In the genomic region with DNA sequence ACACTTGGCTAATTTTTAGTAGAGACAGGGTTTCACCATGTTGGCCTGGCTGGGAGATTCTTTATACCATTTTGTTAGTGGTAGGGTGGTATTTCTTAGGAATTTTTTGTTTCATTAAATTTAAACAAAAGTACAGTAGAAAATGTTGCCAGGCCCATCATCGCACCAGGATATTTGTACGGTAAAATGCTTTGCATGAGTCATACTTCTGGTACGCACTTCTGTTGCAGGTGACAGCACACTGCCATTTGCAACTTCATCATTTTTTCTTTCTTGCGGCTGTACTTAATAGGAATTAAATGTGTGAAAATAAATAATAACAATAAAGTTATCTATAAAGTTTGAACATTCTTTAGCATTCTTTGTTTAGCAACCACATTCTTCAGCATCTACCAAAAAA, we compare ENCODE assay signal across 20 cellular contexts.
"Had no signal": no experiment of that assay in that cellular context is flagged by ENCODE, and none has a peak within 500 bp of the region (broad histone marks: within the 10 kb centered on the region; RNA-seq: fewer than 3 reads in every experiment).

No MANE protein-coding gene starts in this region.

- H3K27me3 Mint-ChIP-seq: dendritic cell treated with granulocyte-macrophage colony-stimulating factor and Interleukin-4, amounts not matched to agents 40 ng/mL and 50 ng/mL, for 4 days; effector memory CD8-positive, alpha-beta T cell; naive B cell; progenitor cell of endocrine pancreas; stimulated activated naive CD8-positive, alpha-beta T cell treated with anti-CD3 and anti-CD28 coated beads, Interleukin-15, Interleukin-2, amounts not matched to agents 100 ng/mL and 50 ng/mL, for 24 hours had no signal

- H3K9me3 ChIP-seq: esophagus muscularis mucosa, gastrocnemius medialis, pancreas, right lobe of liver, tibial artery, upper lobe of right lung, vagina had no signal

- H3K4me3 Mint-ChIP-seq: dendritic cell treated with granulocyte-macrophage colony-stimulating factor and Interleukin-4, amounts not matched to agents 40 ng/mL and 50 ng/mL, for 4 days; effector memory CD8-positive, alpha-beta T cell; naive B cell; nephron; stimulated activated effector memory CD8-positive, alpha-beta T cell treated with anti-CD3 and anti-CD28 coated beads, Interleukin-12 subunit alpha, Interleukin-12 subunit beta, amount 100 ng/mL, for 72 hours; stimulated activated naive CD8-positive, alpha-beta T cell treated with anti-CD3 and anti-CD28 coated beads, Interleukin-15, Interleukin-2, amounts not matched to agents 100 ng/mL and 50 ng/mL, for 24 hours had no signal

- H3K9me3 Mint-ChIP-seq: dendritic cell treated with granulocyte-macrophage colony-stimulating factor and Interleukin-4, amounts not matched to agents 40 ng/mL and 50 ng/mL, for 4 days; effector memory CD8-positive, alpha-beta T cell; naive B cell; nephron; stimulated activated effector memory CD8-positive, alpha-beta T cell treated with anti-CD3 and anti-CD28 coated beads, Interleukin-12 subunit alpha, Interleukin-12 subunit beta, amount 100 ng/mL, for 72 hours; stimulated activated naive CD8-positive, alpha-beta T cell treated with anti-CD3 and anti-CD28 coated beads, Interleukin-15, Interleukin-2, amounts not matched to agents 100 ng/mL and 50 ng/mL, for 24 hours had no signal

- H3K27ac Mint-ChIP-seq: dendritic cell treated with granulocyte-macrophage colony-stimulating factor and Interleukin-4, amounts not matched to agents 40 ng/mL and 50 ng/mL, for 4 days; effector memory CD8-positive, alpha-beta T cell; naive B cell; nephron; progenitor cell of endocrine pancreas; stimulated activated effector memory CD8-positive, alpha-beta T cell treated with anti-CD3 and anti-CD28 coated beads, Interleukin-12 subunit alpha, Interleukin-12 subunit beta, amount 100 ng/mL, for 72 hours; stimulated activated naive CD8-positive, alpha-beta T cell treated with anti-CD3 and anti-CD28 coated beads, Interleukin-15, Interleukin-2, amounts not matched to agents 100 ng/mL and 50 ng/mL, for 24 hours had no signal

- H3K27me3 ChIP-seq: esophagus muscularis mucosa, hepatocyte, pancreas, right lobe of liver, tibial artery, upper lobe of right lung, vagina had no signal

- ATAC-seq: effector memory CD8-positive, alpha-beta T cell; gastrocnemius medialis; pancreas; right lobe of liver; stimulated activated effector memory CD8-positive, alpha-beta T cell treated with anti-CD3 and anti-CD28 coated beads, Interleukin-12 subunit alpha, Interleukin-12 subunit beta, amount 100 ng/mL, for 72 hours; upper lobe of right lung had no signal

- H3K36me3 ChIP-seq: gastrocnemius medialis, pancreas, right lobe of liver, tibial artery, upper lobe of right lung, vagina had no signal

- H3K4me3 ChIP-seq: esophagus muscularis mucosa, gastrocnemius medialis, hepatocyte, pancreas, right lobe of liver, tibial artery, upper lobe of right lung, vagina had no signal

- DNase-seq: effector memory CD8-positive, alpha-beta T cell; gastrocnemius medialis; mesendoderm; naive B cell; occipital lobe; pancreas; right lobe of liver; stimulated activated CD4-positive, alpha-beta T cell treated with anti-CD3 and anti-CD28 coated beads, Interleukin-4, amount 100 ng/mL, for 1 hour; stimulated activated CD8-positive, alpha-beta memory T cell treated with anti-CD3 and anti-CD28 coated beads, Interleukin-4, amount 100 ng/mL, for 48 hours; tibial artery; upper lobe of right lung had no signal

- H3K36me3 Mint-ChIP-seq: stimulated activated effector memory CD8-positive, alpha-beta T cell treated with anti-CD3 and anti-CD28 coated beads, Interleukin-12 subunit alpha, Interleukin-12 subunit beta, amount 100 ng/mL, for 72 hours had no signal

- H3K4me1 ChIP-seq: right lobe of liver, tibial artery, upper lobe of right lung, vagina had no signal

- H3K27ac ChIP-seq: epithelial cell of prostate, esophagus muscularis mucosa, gastrocnemius medialis, hepatocyte, pancreas, right lobe of liver, tibial artery, upper lobe of right lung, vagina had no signal
